2 cellular contexts compared by ENCODE assay signal in genomic region chr12:10646576-10646975, GRCh38. TPM values are rescaled to one million over a fixed set of nuclear protein-coding genes. Genes with fewer than 3 reads are reported as not detected.
"Had no signal": no experiment of that assay in that cellular context is flagged by ENCODE, and none has a peak within 500 bp of the region (broad histone marks: within the 10 kb centered on the region; RNA-seq: fewer than 3 reads in every experiment).

No MANE protein-coding gene starts in this region.

RNA-seq across cellular contexts. Expression of gene STYK1, which starts 27.3 kb away (rescaled TPM):
- polyA plus RNA-seq: HepG2, IgD-negative memory B cell had no signal
